24 cellular contexts compared by ENCODE assay signal in genomic region chr19:34418300-34418699, GRCh38.
"Had no signal": no experiment of that assay in that cellular context is flagged by ENCODE, and none has a peak within 500 bp of the region (broad histone marks: within the 10 kb centered on the region; RNA-seq: fewer than 3 reads in every experiment).

No MANE protein-coding gene starts in this region.

- H3K27ac Mint-ChIP-seq: activated CD4-positive, alpha-beta memory T cell treated with anti-CD3 and anti-CD28 coated beads for 36 hours; activated CD4-positive, alpha-beta T cell treated with anti-CD3 and anti-CD28 coated beads for 36 hours; activated CD4-positive, alpha-beta T cell treated with anti-CD3 and anti-CD28 coated beads, Interleukin-2, amount 10 ng/mL, durations not matched to agents 24 days and 14 days; activated CD8-positive, alpha-beta memory T cell treated with anti-CD3 and anti-CD28 coated beads, Interleukin-2, amount 10 ng/mL, durations not matched to agents 7 days and 5 days; activated CD8-positive, alpha-beta T cell treated with anti-CD3 and anti-CD28 coated beads, Interleukin-2, amount 10 ng/mL, durations not matched to agents 7 days and 5 days; activated naive CD4-positive, alpha-beta T cell treated with anti-CD3 and anti-CD28 coated beads for 36 hours; activated naive CD4-positive, alpha-beta T cell treated with anti-CD3 and anti-CD28 coated beads, Interleukin-2, amount 50 U/mL, for 72 hours; activated naive CD8-positive, alpha-beta T cell treated with anti-CD3 and anti-CD28 coated beads, Interleukin-2, amount 10 ng/mL, durations not matched to agents 7 days and 5 days; dendritic cell treated with granulocyte-macrophage colony-stimulating factor and Interleukin-4, amounts not matched to agents 40 ng/mL and 50 ng/mL, for 4 days; endodermal cell; T-helper 17 cell; T-helper 2 cell treated with Interferon-gamma antibody and Interleukin-4, amounts not matched to agents 5 μg/mL and 100 μg/mL, for 36 hours had no signal

- H3K27ac ChIP-seq: brain microvascular endothelial cell, coronary artery, dorsolateral prefrontal cortex had no signal

- H3K9me3 Mint-ChIP-seq: activated CD4-positive, alpha-beta memory T cell treated with anti-CD3 and anti-CD28 coated beads for 36 hours; activated CD4-positive, alpha-beta T cell treated with anti-CD3 and anti-CD28 coated beads, Interleukin-2, amount 10 ng/mL, durations not matched to agents 24 days and 14 days; activated naive CD4-positive, alpha-beta T cell treated with anti-CD3 and anti-CD28 coated beads for 36 hours; activated naive CD4-positive, alpha-beta T cell treated with anti-CD3 and anti-CD28 coated beads, Interleukin-2, amount 50 U/mL, for 72 hours; activated naive CD8-positive, alpha-beta T cell treated with anti-CD3 and anti-CD28 coated beads, Interleukin-2, amount 10 ng/mL, durations not matched to agents 7 days and 5 days; activated T-cell treated with anti-CD3 and anti-CD28 coated beads, Interleukin-2, amount 50 U/mL, for 72 hours; central memory CD8-positive, alpha-beta T cell; dendritic cell treated with granulocyte-macrophage colony-stimulating factor and Interleukin-4, amounts not matched to agents 40 ng/mL and 50 ng/mL, for 4 days; endodermal cell; T-helper 2 cell treated with Interferon-gamma antibody and Interleukin-4, amounts not matched to agents 5 μg/mL and 100 μg/mL, for 36 hours had no signal

- H3K4me1 Mint-ChIP-seq: activated CD8-positive, alpha-beta memory T cell treated with anti-CD3 and anti-CD28 coated beads, Interleukin-2, amount 10 ng/mL, durations not matched to agents 7 days and 5 days; central memory CD8-positive, alpha-beta T cell; endodermal cell had no signal

- DNase-seq: activated CD4-positive, alpha-beta memory T cell treated with anti-CD3 and anti-CD28 coated beads for 36 hours; activated CD4-positive, alpha-beta T cell treated with anti-CD3 and anti-CD28 coated beads for 36 hours; activated CD4-positive, alpha-beta T cell treated with anti-CD3 and anti-CD28 coated beads, Interleukin-2, amount 10 ng/mL, durations not matched to agents 24 days and 14 days; activated CD4-positive, CD25-positive, alpha-beta regulatory T cell; activated CD4-positive, CD25-positive, alpha-beta regulatory T cell treated with anti-CD3 and anti-CD28 coated beads, Interleukin-2, amount 50 U/mL, for 72 hours; activated CD8-positive, alpha-beta memory T cell treated with anti-CD3 and anti-CD28 coated beads, Interleukin-2, amount 10 ng/mL, durations not matched to agents 7 days and 5 days; activated CD8-positive, alpha-beta T cell treated with anti-CD3 and anti-CD28 coated beads, Interleukin-2, amount 10 ng/mL, durations not matched to agents 7 days and 5 days; activated naive CD4-positive, alpha-beta T cell treated with anti-CD3 and anti-CD28 coated beads for 36 hours; activated naive CD8-positive, alpha-beta T cell treated with anti-CD3 and anti-CD28 coated beads, Interleukin-2, amount 10 ng/mL, durations not matched to agents 7 days and 5 days; activated T-cell treated with anti-CD3 and anti-CD28 coated beads, Interleukin-2, amount 50 U/mL, for 72 hours; brain microvascular endothelial cell; dorsolateral prefrontal cortex; effector memory CD4-positive, alpha-beta T cell; endodermal cell; foreskin fibroblast; T-helper 1 cell; T-helper 17 cell; T1000 had no signal

- H3K4me3 ChIP-seq: coronary artery, dorsolateral prefrontal cortex had no signal

- H3K27me3 ChIP-seq: brain microvascular endothelial cell, dorsolateral prefrontal cortex had no signal

- H3K4me3 Mint-ChIP-seq: activated CD4-positive, alpha-beta memory T cell treated with anti-CD3 and anti-CD28 coated beads for 36 hours; activated CD4-positive, alpha-beta T cell treated with anti-CD3 and anti-CD28 coated beads for 36 hours; activated CD4-positive, alpha-beta T cell treated with anti-CD3 and anti-CD28 coated beads, Interleukin-2, amount 10 ng/mL, durations not matched to agents 24 days and 14 days; activated CD8-positive, alpha-beta memory T cell treated with anti-CD3 and anti-CD28 coated beads, Interleukin-2, amount 10 ng/mL, durations not matched to agents 7 days and 5 days; activated CD8-positive, alpha-beta T cell treated with anti-CD3 and anti-CD28 coated beads, Interleukin-2, amount 10 ng/mL, durations not matched to agents 7 days and 5 days; activated naive CD4-positive, alpha-beta T cell treated with anti-CD3 and anti-CD28 coated beads for 36 hours; activated naive CD8-positive, alpha-beta T cell treated with anti-CD3 and anti-CD28 coated beads, Interleukin-2, amount 10 ng/mL, durations not matched to agents 7 days and 5 days; activated T-cell treated with anti-CD3 and anti-CD28 coated beads, Interleukin-2, amount 50 U/mL, for 72 hours; central memory CD8-positive, alpha-beta T cell; dendritic cell treated with granulocyte-macrophage colony-stimulating factor and Interleukin-4, amounts not matched to agents 40 ng/mL and 50 ng/mL, for 4 days; endodermal cell; T-helper 17 cell; T-helper 2 cell treated with Interferon-gamma antibody and Interleukin-4, amounts not matched to agents 5 μg/mL and 100 μg/mL, for 36 hours had no signal

- ATAC-seq: activated CD4-positive, alpha-beta T cell treated with anti-CD3 and anti-CD28 coated beads for 36 hours; activated CD8-positive, alpha-beta memory T cell treated with anti-CD3 and anti-CD28 coated beads, Interleukin-2, amount 10 ng/mL, durations not matched to agents 7 days and 5 days; activated CD8-positive, alpha-beta T cell treated with anti-CD3 and anti-CD28 coated beads, Interleukin-2, amount 10 ng/mL, durations not matched to agents 7 days and 5 days; activated naive CD4-positive, alpha-beta T cell treated with anti-CD3 and anti-CD28 coated beads, Interleukin-2, amount 50 U/mL, for 72 hours; activated T-cell treated with anti-CD3 and anti-CD28 coated beads, Interleukin-2, amount 50 U/mL, for 72 hours; esophagus mucosa; T-helper 17 cell had no signal

- H3K27me3 Mint-ChIP-seq: activated CD4-positive, alpha-beta memory T cell treated with anti-CD3 and anti-CD28 coated beads for 36 hours; activated CD4-positive, alpha-beta T cell treated with anti-CD3 and anti-CD28 coated beads for 36 hours; activated CD4-positive, alpha-beta T cell treated with anti-CD3 and anti-CD28 coated beads, Interleukin-2, amount 10 ng/mL, durations not matched to agents 24 days and 14 days; activated CD8-positive, alpha-beta memory T cell treated with anti-CD3 and anti-CD28 coated beads, Interleukin-2, amount 10 ng/mL, durations not matched to agents 7 days and 5 days; activated naive CD8-positive, alpha-beta T cell treated with anti-CD3 and anti-CD28 coated beads, Interleukin-2, amount 10 ng/mL, durations not matched to agents 7 days and 5 days; central memory CD8-positive, alpha-beta T cell; dendritic cell treated with granulocyte-macrophage colony-stimulating factor and Interleukin-4, amounts not matched to agents 40 ng/mL and 50 ng/mL, for 4 days; T-helper 17 cell had no signal
